Comparison of ENCODE assay signal across 8 cellular contexts in the genomic region with DNA sequence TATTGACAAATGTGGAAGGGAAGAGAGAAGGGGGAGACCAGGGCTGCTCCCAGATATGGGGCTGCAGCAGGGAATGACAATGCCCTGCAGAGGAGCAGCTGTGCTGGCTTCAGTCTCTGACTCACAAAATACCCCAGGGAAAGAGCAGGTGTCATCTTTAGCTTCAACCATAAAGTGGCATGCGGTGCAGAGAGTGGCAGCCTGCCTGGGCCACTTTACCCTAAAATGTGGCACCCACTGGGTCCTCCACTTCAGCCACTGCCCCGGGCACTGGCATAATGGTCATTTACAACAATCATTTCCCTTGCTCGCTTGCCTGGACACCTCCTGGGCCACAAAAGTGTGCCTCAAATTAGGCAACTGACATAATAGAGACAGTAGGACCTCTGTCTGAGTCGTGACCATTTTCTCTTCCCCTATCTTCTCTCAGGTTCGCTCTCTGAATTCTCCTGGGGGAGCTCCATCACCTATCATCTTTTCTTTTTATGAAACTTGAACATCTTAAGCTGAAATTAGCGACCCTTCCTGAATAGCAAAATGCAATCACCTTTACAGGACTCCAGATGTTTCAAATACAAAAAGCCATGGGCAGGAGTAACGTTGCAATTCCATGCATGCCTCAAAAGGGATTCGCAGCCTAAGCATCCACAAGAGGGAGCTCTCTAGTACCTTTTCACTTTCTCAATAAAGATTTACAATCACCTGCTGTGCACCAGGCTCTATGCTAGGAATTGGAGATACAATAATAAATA.
A peak's percentile ranks its signal among the peaks of the same experiment; 100 is the strongest.
DNase-seq lines count a peak whose midpoint lies in the region; ATAC-seq lines count a peak whose summit lies in the region.

No MANE protein-coding gene starts in this region.

- no peaks in the 10 kb centered on the region for H3K4me1 Mint-ChIP-seq in activated T-cell treated with anti-CD3 and anti-CD28 coated beads, Interleukin-2, amount 50 U/mL, for 72 hours (ENCODE audit: low read depth)
- H3K4me1 Mint-ChIP-seq in stimulated activated memory B cell treated with anti-CD40 and anti-IgM and Interleukin-4, amounts not matched to agents 10 μg/mL and 1 μg/mL and 100 μg/mL, for 72 hours = peaks cover 30% of the 10 kb centered on the region

- peaks cover 10% of the 10 kb centered on the region for H3K27me3 Mint-ChIP-seq in activated T-cell treated with anti-CD3 and anti-CD28 coated beads, Interleukin-2, amount 50 U/mL, for 72 hours (ENCODE audit: low read depth)
- H3K27me3 Mint-ChIP-seq in stimulated activated memory B cell treated with anti-CD40 and anti-IgM and Interleukin-4, amounts not matched to agents 10 μg/mL and 1 μg/mL and 100 μg/mL, for 72 hours = peaks cover 11% of the 10 kb centered on the region

- H3K4me3 Mint-ChIP-seq in activated T-cell treated with anti-CD3 and anti-CD28 coated beads, Interleukin-2, amount 50 U/mL, for 72 hours = no peak overlapping the region
- peak overlapping the region; percentile 74 for H3K4me3 Mint-ChIP-seq in stimulated activated memory B cell treated with anti-CD40 and anti-IgM and Interleukin-4, amounts not matched to agents 10 μg/mL and 1 μg/mL and 100 μg/mL, for 72 hours

- no peak overlapping the region for H3K27ac Mint-ChIP-seq in activated T-cell treated with anti-CD3 and anti-CD28 coated beads, Interleukin-2, amount 50 U/mL, for 72 hours
- H3K27ac Mint-ChIP-seq in stimulated activated memory B cell treated with anti-CD40 and anti-IgM and Interleukin-4, amounts not matched to agents 10 μg/mL and 1 μg/mL and 100 μg/mL, for 72 hours = peak overlapping the region; percentile 35

- H3K9me3 Mint-ChIP-seq in activated T-cell treated with anti-CD3 and anti-CD28 coated beads, Interleukin-2, amount 50 U/mL, for 72 hours = no peaks in the 10 kb centered on the region
- no peaks in the 10 kb centered on the region for H3K9me3 Mint-ChIP-seq in stimulated activated memory B cell treated with anti-CD40 and anti-IgM and Interleukin-4, amounts not matched to agents 10 μg/mL and 1 μg/mL and 100 μg/mL, for 72 hours

- ATAC-seq in GM19452 (IDR thresholded peaks at IDR 0.05; ENCODE audit: unreplicated experiment) (peak; percentile 70), HG03439 (IDR thresholded peaks at IDR 0.05; ENCODE audit: unreplicated experiment) (peak; percentile 80)
- peak in 1 of 2 donors; percentile 36 for ATAC-seq in activated T-cell treated with anti-CD3 and anti-CD28 coated beads, Interleukin-2, amount 50 U/mL, for 72 hours (replicated peaks in 1 of 2)
- peak; percentile 86 for ATAC-seq in stimulated activated memory B cell treated with anti-CD40 and anti-IgM and Interleukin-4, amounts not matched to agents 10 μg/mL and 1 μg/mL and 100 μg/mL, for 72 hours

- DNase-seq in DMS79 treated with DMSO at 0.1 percent for 48 hours (lab: John Stamatoyannopoulos, UW) = peak; percentile 84
- peak; percentile 34 for DNase-seq in NCI-H2196 (lab: John Stamatoyannopoulos, UW; ENCODE audit: unreplicated experiment)
- DNase-seq in activated T-cell treated with anti-CD3 and anti-CD28 coated beads, Interleukin-2, amount 50 U/mL, for 72 hours = peak; percentile 8 to 16
- DNase-seq in iPS DF 4.7 (ENCODE audit: extremely low read depth, low spot score) = peak; percentile 78
- no peak for DNase-seq in GDM1 (lab: John Stamatoyannopoulos, UW)

- no peaks in the 10 kb centered on the region for H3K36me3 Mint-ChIP-seq in activated T-cell treated with anti-CD3 and anti-CD28 coated beads, Interleukin-2, amount 50 U/mL, for 72 hours (ENCODE audit: insufficient read depth in 2 of 2)
- no peaks in the 10 kb centered on the region for H3K36me3 Mint-ChIP-seq in stimulated activated memory B cell treated with anti-CD40 and anti-IgM and Interleukin-4, amounts not matched to agents 10 μg/mL and 1 μg/mL and 100 μg/mL, for 72 hours
